In the genomic region with DNA sequence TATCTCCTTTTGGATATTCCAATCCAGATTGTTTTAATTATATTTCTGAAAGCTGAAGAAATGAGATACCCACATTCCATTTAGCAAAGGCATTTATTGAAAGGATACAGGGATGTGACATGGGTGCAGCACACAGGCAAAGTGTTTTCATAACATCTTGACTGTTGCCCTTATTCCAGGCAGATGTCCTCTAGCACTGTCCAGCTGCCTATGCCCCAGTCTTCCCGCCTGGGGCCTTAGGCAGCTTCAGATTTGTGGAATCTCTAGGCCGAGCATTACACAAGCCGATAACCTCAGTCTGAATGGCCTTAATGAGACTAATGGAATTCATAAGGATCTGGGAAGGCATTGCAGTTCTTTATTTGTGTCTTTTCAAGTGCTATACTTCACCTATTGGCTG, we compare ENCODE assay signal across 29 cellular contexts.
"Had no signal": no experiment of that assay in that cellular context is flagged by ENCODE, and none has a peak within 500 bp of the region (broad histone marks: within the 10 kb centered on the region; RNA-seq: fewer than 3 reads in every experiment).

No MANE protein-coding gene starts in this region.

- H3K4me1 ChIP-seq: esophagus muscularis mucosa had no signal

- H3K4me3 ChIP-seq: coronary artery, esophagus muscularis mucosa had no signal

- H3K27ac ChIP-seq: brain microvascular endothelial cell, coronary artery, esophagus muscularis mucosa, WERI-Rb-1 had no signal

- H3K27me3 ChIP-seq: brain microvascular endothelial cell, esophagus muscularis mucosa had no signal

- FAIRE-seq: astrocyte, bronchial epithelial cell, frontal cortex had no signal

- ATAC-seq: activated CD4-positive, CD25-positive, alpha-beta regulatory T cell treated with anti-CD3 and anti-CD28 coated beads, Interleukin-2, amount 50 U/mL, for 24 hours; activated CD8-positive, alpha-beta T cell treated with anti-CD3 and anti-CD28 coated beads for 36 hours; activated T-cell treated with anti-CD3 and anti-CD28 coated beads, Interleukin-2, amount 50 U/mL, for 4 hours; activated T-helper 17 cell treated with anti-CD3 and anti-CD28 coated beads, Interleukin-2, amount 50 U/mL, for 72 hours; effector memory CD8-positive, alpha-beta T cell; T-helper 17 cell had no signal

- H3K9me3 ChIP-seq: esophagus muscularis mucosa had no signal

- DNase-seq: activated B cell treated with CpG ODN at 0.5 μM for 24 hours; activated CD4-positive, alpha-beta T cell treated with anti-CD3 and anti-CD28 coated beads for 48 hours; activated CD4-positive, alpha-beta T cell treated with anti-CD3 and anti-CD28 coated beads, Interleukin-2, amount 50 U/mL, for 1 hour; activated CD4-positive, alpha-beta T cell treated with anti-CD3 and anti-CD28 coated beads, Interleukin-2, amount 50 U/mL, for 48 hours; activated CD8-positive, alpha-beta memory T cell treated with anti-CD3 and anti-CD28 coated beads for 24 hours; activated CD8-positive, alpha-beta T cell treated with anti-CD3 and anti-CD28 coated beads for 36 hours; activated effector memory CD4-positive, alpha-beta T cell treated with Interleukin-2 at 50 U/mL for 16 hours; activated gamma-delta T cell treated with Interleukin-2 at 50 U/mL for 16 hours; activated naive CD4-positive, alpha-beta T cell treated with anti-CD3 and anti-CD28 coated beads, Interleukin-2, amount 50 U/mL, for 16 hours; activated naive CD4-positive, alpha-beta T cell treated with Interleukin-2 at 50 U/mL for 16 hours; activated T-cell treated with anti-CD3 and anti-CD28 coated beads, Interleukin-2, amount 50 U/mL, for 4 hours; amniotic stem cell; anterior cingulate cortex; brain microvascular endothelial cell; dermis blood vessel endothelial cell; effector CD4-positive, alpha-beta T cell; effector memory CD8-positive, alpha-beta T cell; erythroblast; T-helper 1 cell; T-helper 17 cell; T1000; WERI-Rb-1 had no signal

- H3K36me3 ChIP-seq: brain microvascular endothelial cell, esophagus muscularis mucosa, WERI-Rb-1 had no signal
